Comparison of ENCODE assay signal across 24 cellular contexts in genomic region chr11:11070976-11071375, GRCh38.
"Had no signal": no experiment of that assay in that cellular context is flagged by ENCODE, and none has a peak within 500 bp of the region (broad histone marks: within the 10 kb centered on the region; RNA-seq: fewer than 3 reads in every experiment).

No MANE protein-coding gene starts in this region.

- DNase-seq: activated CD4-positive, alpha-beta T cell treated with anti-CD3 and anti-CD28 coated beads for 4 hours; activated CD8-positive, alpha-beta memory T cell treated with anti-CD3 and anti-CD28 coated beads, Interleukin-2, amount 50 U/mL, for 4 hours; activated CD8-positive, alpha-beta T cell treated with anti-CD3 and anti-CD28 coated beads for 36 hours; activated gamma-delta T cell treated with Interleukin-2 at 50 U/mL for 16 hours; activated naive CD4-positive, alpha-beta T cell treated with anti-CD3 and anti-CD28 coated beads, Interleukin-2, amount 10 ng/mL, durations not matched to agents 7 days and 5 days; activated naive CD8-positive, alpha-beta T cell treated with anti-CD3 and anti-CD28 coated beads for 36 hours; activated T-cell treated with anti-CD3 and anti-CD28 coated beads, Interleukin-2, amount 50 U/mL, for 72 hours; cerebellar nuclear complex; Karpas-422; MM.1S; NCI-H1105; NCI-H1436; NCI-H187 treated with DMSO at 0.1 percent for 48 hours; NCI-H2081 treated with DMSO at 0.1 percent for 48 hours; NCI-H226; NCI-H510A treated with DMSO at 0.1 percent for 48 hours; NCI-H69; NK-92 treated with Interleukin-12 subunit alpha and Interleukin-12 subunit beta, amount 100 ng/mL, for 24 hours; PC-3; SIG-M5; T-cell; T-helper 2 cell; T1000 had no signal

- ATAC-seq: activated CD4-positive, CD25-positive, alpha-beta regulatory T cell treated with anti-CD3 and anti-CD28 coated beads, Interleukin-2, amount 50 U/mL, for 24 hours; activated CD8-positive, alpha-beta T cell treated with anti-CD3 and anti-CD28 coated beads for 36 hours; activated T-cell treated with anti-CD3 and anti-CD28 coated beads, Interleukin-2, amount 50 U/mL, for 72 hours; PC-3; T-cell had no signal
